Comparison of ENCODE assay signal across 10 cellular contexts in genomic region chr7:150983893-150984368, GRCh38. TPM values are rescaled to one million over a fixed set of nuclear protein-coding genes. Genes with fewer than 3 reads are reported as not detected.
DNase-seq lines count a peak whose midpoint lies in the region; ATAC-seq, FAIRE-seq and TF ChIP-seq lines count a peak whose summit lies in the region.
"Had no signal": no experiment of that assay in that cellular context is flagged by ENCODE, and none has a peak within 500 bp of the region (broad histone marks: within the 10 kb centered on the region; RNA-seq: fewer than 3 reads in every experiment).

No MANE protein-coding gene starts in this region.

- no peak overlapping the region for H3K56ac ChIP-seq in H1 (replicated peaks; ENCODE audit: insufficient read length, low read depth, low read length)

- peak in 3 of 4 donors; percentile 42 to 71 (median 54) for ATAC-seq in pancreas
- no peak for ATAC-seq in HG02840 (IDR thresholded peaks at IDR 0.05; ENCODE audit: low FRiP score, unreplicated experiment)

- peaks cover 0 to 2% of the 10 kb centered on the region in 2 experiments for H4K20me1 ChIP-seq in H1 (replicated peaks in 1 of 2; ENCODE audit: control insufficient read depth in 1 of 2, insufficient read depth in 2 of 2, low read length in 2 of 2)

- TF ChIP-seq POLR2A in H1 (IDR thresholded peaks at IDR 0.05; ENCODE audit: control extremely low read depth in 1 of 2, low read depth in 2 of 2, low read length in 2 of 2) = no peak

- H4K8ac ChIP-seq in H1 (ENCODE audit: extremely low read depth, insufficient read depth, low read length) = no peak overlapping the region

- FAIRE-seq in H1 (lab: Jason Lieb, UNC) = peak; percentile 93
- no peak for FAIRE-seq in pancreas (lab: Jason Lieb, UNC)
- FAIRE-seq: GM18507 had no signal

- no peak overlapping the region for H3K27ac ChIP-seq in H1 (ENCODE audit: low read depth, low read length)
- H3K27ac ChIP-seq in pancreas = no peak overlapping the region

- no peak overlapping the region for H3K18ac ChIP-seq in H1 (ENCODE audit: extremely low read depth, low read length)

- 32% methylated on average over 2 of the region's 2 CpGs; no CpG with 5 or more reads in 1 of the 2 experiments for WGBS in H1 (ENCODE audit: extremely low coverage in 1 of 2, insufficient coverage in 1 of 2, insufficient read length in 1 of 2, insufficient replicate concordance in 2 of 2, low coverage in 1 of 2, low lambda C conversion rate in 2 of 2, missing lambda C conversion rate in 1 of 2), 2 experiments
- 3 to 12% methylated on average over 2 of the region's 2 CpGs for WGBS in pancreas, 2 donors

- H2BK20ac ChIP-seq in H1 (ENCODE audit: low read length) = no peak overlapping the region

- H3K27me3 ChIP-seq in H1 (replicated peaks in 1 of 4; ENCODE audit: control insufficient read depth in 3 of 4, extremely low read depth in 1 of 4, insufficient read depth in 3 of 4, low read length in 3 of 4) (peaks cover 0 to 16% (median 9%) of the 10 kb centered on the region in 4 experiments; a peak in 6 of 7 replicates), pancreas (peaks cover 0 to 12% (median 0%) of the 10 kb centered on the region in 4 donors)

- no peak overlapping the region for H3K4ac ChIP-seq in H1 (replicated peaks; ENCODE audit: insufficient read length, low read depth, low read length)

- H3K79me2 ChIP-seq in H1 (ENCODE audit: control insufficient read depth in 1 of 2, insufficient read depth in 2 of 2, low read length in 2 of 2) = no peaks in the 10 kb centered on the region

- no peak overlapping the region for H3K14ac ChIP-seq in H1 (ENCODE audit: insufficient read length)

- H3K23me2 ChIP-seq in H1 (ENCODE audit: low read depth, low read length) = peaks cover 2% of the 10 kb centered on the region; the same call in 1 of the 2 replicates

- H3K9me3 ChIP-seq in H1 (ENCODE audit: insufficient read depth in 2 of 2, low read depth in 1 of 2, low read length in 1 of 2) (no peaks in the 10 kb centered on the region), pancreas (no peaks in the 10 kb centered on the region)

- no peak overlapping the region for H3K23ac ChIP-seq in H1 (ENCODE audit: insufficient read length)

- H3K4me2 ChIP-seq in H1 (ENCODE audit: insufficient read depth in 1 of 2, low read depth in 2 of 2, low read length in 2 of 2) = no peak overlapping the region

- H4K5ac ChIP-seq in H1 (ENCODE audit: insufficient read length, low read depth, low read length) = no peak overlapping the region

- H3K36me3 ChIP-seq in H1 (ENCODE audit: control insufficient read depth in 2 of 4, insufficient read depth in 4 of 4, low read length in 3 of 4) (no peaks in the 10 kb centered on the region), pancreas (no peaks in the 10 kb centered on the region)

- H4K91ac ChIP-seq in H1 (replicated peaks; ENCODE audit: insufficient read length, low read length) = no peak overlapping the region

- POLR2A ChIA-PET in H1 (lab: Charles Lee; ENCODE audit: partially characterized antibody) = interaction anchor here (0.9 to 1.4 kb wide), 4 partner anchors 11 to 17 kb away, joined by 3 read pairs; no protein-coding TSS in a partner anchor

- H3K4me3 ChIP-seq in H1 (ENCODE audit: extremely low read depth in 1 of 4, insufficient read depth in 2 of 4, low read depth in 3 of 4, low read length in 4 of 4) (no peak overlapping the region), pancreas (no peak overlapping the region)

- no peak overlapping the region for H2BK15ac ChIP-seq in H1 (ENCODE audit: low read length)

- H2BK120ac ChIP-seq in H1 (replicated peaks; ENCODE audit: low read depth, low read length) = no peak overlapping the region

- no peak overlapping the region for H2BK5ac ChIP-seq in H1 (ENCODE audit: low read depth, low read length)

- TF ChIP-seq EP300 in H1 (IDR thresholded peaks at IDR 0.05; ENCODE audit: borderline replicate concordance in 1 of 2, low read depth in 2 of 2, low read length in 2 of 2) = no peak

- TF ChIP-seq CTCF in H1 (IDR thresholded peaks at IDR 0.05; ENCODE audit: control extremely low read depth in 1 of 3, insufficient read depth in 1 of 3, low read depth in 1 of 3, low read length in 3 of 3) = no peak
- TF ChIP-seq CTCF in pancreas (IDR thresholded peaks at IDR 0.05) = no peak

- H2BK12ac ChIP-seq in H1 (ENCODE audit: low read depth, low read length) = no peak overlapping the region

- H2AK5ac ChIP-seq in H1 (ENCODE audit: low read depth, low read length) = no peak overlapping the region

- intact Hi-C loops in pancreas (cut with DNase I) = no loop called here

- H3K9ac ChIP-seq in H1 (replicated peaks in 1 of 4; ENCODE audit: extremely low read depth in 1 of 4, low read depth in 3 of 4, low read length in 3 of 4) = no peak overlapping the region

- CTCF ChIA-PET in H1 (lab: Charles Lee; ENCODE audit: partially characterized antibody) = interaction anchor here (0.6 to 27.0 kb wide), 20 partner anchors 11 to 204 kb away, joined by 3 to 797 read pairs (median 6); partner anchors contain the start of gene ABCB8

- TF ChIP-seq RAD21 in H1 (IDR thresholded peaks at IDR 0.05 in 1 of 2, conservative IDR thresholded peaks at IDR 0.05 in 1 of 2; ENCODE audit: low read depth in 2 of 2, low read length in 2 of 2) = no peak

- H3K4me1 ChIP-seq in H1 (replicated peaks in 1 of 4; ENCODE audit: control insufficient read depth in 3 of 4, insufficient read depth in 4 of 4, low read length in 3 of 4) (peaks cover 6 to 22% (median 14%) of the 10 kb centered on the region in 4 experiments), pancreas (no peaks in the 10 kb centered on the region)

- peak; percentile 73 for DNase-seq in activated effector memory CD4-positive, alpha-beta T cell treated with anti-CD3 and anti-CD28 coated beads, Interleukin-2, amount 50 U/mL, for 16 hours
- no peak for DNase-seq in activated effector memory CD4-positive, alpha-beta T cell treated with Interleukin-2 at 50 U/mL for 16 hours
- DNase-seq in H1 (ENCODE audit: low read depth in 1 of 2, low spot score in 2 of 2) (peak in 1 of 2 experiments; percentile 78), pancreas (peak in 3 of 6 donors; percentile 30 to 51 (median 31)), NCI-H526 treated with DMSO at 0.1 percent for 48 hours (lab: John Stamatoyannopoulos, UW) (no peak), NCI-H146 treated with DMSO at 0.1 percent for 48 hours (lab: John Stamatoyannopoulos, UW; ENCODE audit: unreplicated experiment) (no peak)
- DNase-seq: NK-92 treated with Interleukin-12 subunit alpha and Interleukin-12 subunit beta, amount 100 ng/mL, for 24 hours had no signal

- H2AFZ ChIP-seq in H1 (ENCODE audit: low read length) = no peak overlapping the region

- no peaks in the 10 kb centered on the region for H3K79me1 ChIP-seq in H1 (ENCODE audit: low read depth, low read length)

RNA-seq across cellular contexts. Expression of gene KCNH2, which starts 5.8 kb away (rescaled TPM):
- 0.41 TPM for polyA plus RNA-seq in PFSK-1 (2012; ENCODE audit: insufficient read length, low read depth)
- total RNA-seq in H1 (2021; fragmentation: NEBNext Ultra II Directional; extraction: Animal tissue kit (Norgen Biotek cat#: 25700)) = 7.7 and 8.0 TPM in 2 replicates
- 15.0 and 20.5 TPM in 2 replicates for polyA plus RNA-seq in H1 (2011; rRNA removed)
- polyA plus RNA-seq in H1 (2011; cell fraction: cytosol; rRNA removed) = 13.4 TPM
- 23.6 TPM for polyA plus RNA-seq in H1 (2011; cell fraction: nucleus; rRNA removed)
- polyA plus RNA-seq in H1 (2012, experiment 1 of 2) = 5.5 to 12.1 TPM (median 10.4 TPM) in 4 replicates
- polyA plus RNA-seq in H1 (2012, experiment 2 of 2) = 7.6 TPM
- polyA plus RNA-seq in H1 (2013, experiment 1 of 2) = 7.6 TPM
- 7.2 TPM for polyA plus RNA-seq in H1 (2013, experiment 2 of 2)
- 8.9 and 10.2 TPM in 2 replicates for polyA minus RNA-seq in H1 (2011; rRNA and poly(A)+ RNA removed)
- polyA minus RNA-seq in H1 (2011; cell fraction: cytosol; rRNA and poly(A)+ RNA removed) = 9.5 TPM
- 7.0 TPM for polyA minus RNA-seq in H1 (2011; cell fraction: nucleus; rRNA and poly(A)+ RNA removed)
- 1 to 10 TPM; 1.4 to 4.4 (median 3.0) TPM for total RNA-seq in pancreas
- 10 to 100 TPM in 1 of 2 donors, 1 to 10 TPM in 1; 7.4 to 27.9 TPM for polyA plus RNA-seq in pancreas

RNA-seq across cellular contexts. Expression of gene NOS3, which starts 6.9 kb away (rescaled TPM):
- polyA plus RNA-seq in PFSK-1 (2012; ENCODE audit: insufficient read length, low read depth) = 106 TPM
- total RNA-seq in H1 (2021; fragmentation: NEBNext Ultra II Directional; extraction: Animal tissue kit (Norgen Biotek cat#: 25700)) = 4.4 and 4.7 TPM in 2 replicates
- 16.2 and 20.9 TPM in 2 replicates for polyA plus RNA-seq in H1 (2011; rRNA removed)
- 8.1 TPM for polyA plus RNA-seq in H1 (2011; cell fraction: cytosol; rRNA removed)
- polyA plus RNA-seq in H1 (2011; cell fraction: nucleus; rRNA removed) = 12.6 TPM
- 4.2 to 10.6 TPM (median 8.1 TPM) in 4 replicates for polyA plus RNA-seq in H1 (2012, experiment 1 of 2)
- polyA plus RNA-seq in H1 (2012, experiment 2 of 2) = 5.2 TPM
- polyA plus RNA-seq in H1 (2013, experiment 1 of 2) = 4.2 TPM
- 3.5 TPM for polyA plus RNA-seq in H1 (2013, experiment 2 of 2)
- polyA minus RNA-seq in H1 (2011; rRNA and poly(A)+ RNA removed) = 5.4 and 6.9 TPM in 2 replicates
- polyA minus RNA-seq in H1 (2011; cell fraction: cytosol; rRNA and poly(A)+ RNA removed) = 7.7 TPM
- 10.1 TPM for polyA minus RNA-seq in H1 (2011; cell fraction: nucleus; rRNA and poly(A)+ RNA removed)
- 1 to 10 TPM; 1.0 to 5.1 (median 3.1) TPM for total RNA-seq in pancreas
- polyA plus RNA-seq in pancreas = 10 to 100 TPM in 1 of 2 donors, 1 to 10 TPM in 1; 6.0 to 12.5 TPM

RNA-seq across cellular contexts. Expression of gene ATG9B, which starts 40.4 kb away (rescaled TPM):
- polyA plus RNA-seq in PFSK-1 (2012; ENCODE audit: insufficient read length, low read depth) = 10.3 TPM
- 2.3 and 2.6 TPM in 2 replicates for total RNA-seq in H1 (2021; fragmentation: NEBNext Ultra II Directional; extraction: Animal tissue kit (Norgen Biotek cat#: 25700))
- polyA plus RNA-seq in H1 (2011; rRNA removed) (1.4 and 2.7 TPM in 2 replicates), pancreas (1 to 10 TPM in 1 of 2 donors, under 1 TPM in 1; 0.72 to 1.5 TPM)
- polyA plus RNA-seq in H1 (2011; cell fraction: cytosol; rRNA removed) = 2.7 TPM
- polyA plus RNA-seq in H1 (2011; cell fraction: nucleus; rRNA removed) = 6.4 TPM
- 2.7 to 4.3 TPM (median 3.1 TPM) in 4 replicates for polyA plus RNA-seq in H1 (2012, experiment 1 of 2)
- polyA plus RNA-seq in H1 (2012, experiment 2 of 2) = 0.79 TPM
- 1.7 TPM for polyA plus RNA-seq in H1 (2013, experiment 1 of 2)
- 1.8 TPM for polyA plus RNA-seq in H1 (2013, experiment 2 of 2)
- polyA minus RNA-seq in H1 (2011; rRNA and poly(A)+ RNA removed) = 0.19 and 0.51 TPM in 2 replicates
- 0.88 TPM for polyA minus RNA-seq in H1 (2011; cell fraction: cytosol; rRNA and poly(A)+ RNA removed)
- polyA minus RNA-seq in H1 (2011; cell fraction: nucleus; rRNA and poly(A)+ RNA removed) = 0.60 TPM
- total RNA-seq in pancreas = under 1 TPM in 5 of 6 donors, not detected in 1; 0.06 to 0.46 (median 0.20) TPM

RNA-seq across cellular contexts. Expression of gene ABCB8, which starts 44.3 kb away (rescaled TPM):
- 45.9 TPM for polyA plus RNA-seq in PFSK-1 (2012; ENCODE audit: insufficient read length, low read depth)
- 22.2 and 27.0 TPM in 2 replicates for total RNA-seq in H1 (2021; fragmentation: NEBNext Ultra II Directional; extraction: Animal tissue kit (Norgen Biotek cat#: 25700))
- 17.7 and 26.0 TPM in 2 replicates for polyA plus RNA-seq in H1 (2011; rRNA removed)
- 16.7 TPM for polyA plus RNA-seq in H1 (2011; cell fraction: cytosol; rRNA removed)
- polyA plus RNA-seq in H1 (2011; cell fraction: nucleus; rRNA removed) = 52.2 TPM
- polyA plus RNA-seq in H1 (2012, experiment 1 of 2) = 14.8 to 21.8 TPM (median 19.6 TPM) in 4 replicates
- polyA plus RNA-seq in H1 (2012, experiment 2 of 2) = 15.8 TPM
- polyA plus RNA-seq in H1 (2013, experiment 1 of 2) = 16.5 TPM
- 15.7 TPM for polyA plus RNA-seq in H1 (2013, experiment 2 of 2)
- 17.2 and 19.5 TPM in 2 replicates for polyA minus RNA-seq in H1 (2011; rRNA and poly(A)+ RNA removed)
- polyA minus RNA-seq in H1 (2011; cell fraction: cytosol; rRNA and poly(A)+ RNA removed) = 12.2 TPM
- polyA minus RNA-seq in H1 (2011; cell fraction: nucleus; rRNA and poly(A)+ RNA removed) = 28.9 TPM
- total RNA-seq in pancreas = 10 to 100 TPM in 3 of 6 donors, 1 to 10 TPM in 3; 6.1 to 18.5 (median 10.1) TPM
- polyA plus RNA-seq in pancreas = 10 to 100 TPM; 23.6 to 29.0 TPM
